In the genomic region with DNA sequence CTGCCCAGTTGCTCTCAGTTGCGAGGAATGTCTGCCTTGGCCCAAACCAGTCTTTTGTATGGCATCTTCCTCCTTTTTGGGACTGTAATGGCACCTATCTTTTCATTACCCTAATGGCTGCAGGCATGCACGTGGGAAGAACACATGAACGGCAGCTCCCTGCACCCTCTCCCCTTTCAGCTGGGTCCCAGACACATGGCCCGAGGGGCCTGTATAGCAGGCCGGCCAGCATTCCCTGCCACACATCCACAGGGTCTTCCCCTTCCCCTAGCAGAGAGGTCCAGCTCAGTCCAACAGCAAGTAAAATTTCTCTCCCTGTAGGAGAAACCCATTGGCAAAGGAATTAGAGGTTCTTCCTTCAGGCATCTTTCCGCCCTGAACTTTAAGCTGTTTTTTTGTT, we compare ENCODE assay signal across 14 cellular contexts.
DNase-seq lines count a peak whose midpoint lies in the region; ATAC-seq and TF ChIP-seq lines count a peak whose summit lies in the region.
"Had no signal": no experiment of that assay in that cellular context is flagged by ENCODE, and none has a peak within 500 bp of the region (broad histone marks: within the 10 kb centered on the region; RNA-seq: fewer than 3 reads in every experiment).

No MANE protein-coding gene starts in this region.

- H3K4me2 ChIP-seq in GM23338 (no peak overlapping the region), osteoblast (ENCODE audit: insufficient read depth, low read length) (no peak overlapping the region)
- H3K4me2 ChIP-seq: BLaER1 treated with 17β-estradiol and CSF1 and Interleukin-3, amounts not matched to agents 10 nM and 100 nM had no signal

- H3K9me3 ChIP-seq in aorta (ENCODE audit: control insufficient read depth, low read length) (peaks cover 2% of the 10 kb centered on the region), MG63 (no peaks in the 10 kb centered on the region), osteoblast (ENCODE audit: low read depth, low read length) (peaks cover 4% of the 10 kb centered on the region)
- H3K9me3 ChIP-seq: BLaER1 treated with 17β-estradiol and CSF1 and Interleukin-3, amounts not matched to agents 10 nM and 100 nM had no signal

- peak overlapping the region; percentile 44; the same call in 1 of the 2 replicates for H2AFZ ChIP-seq in GM23338
- no peak overlapping the region for H2AFZ ChIP-seq in osteoblast (ENCODE audit: low read length)

- H3K27ac Mint-ChIP-seq in GM23338: no peak overlapping the region
- H3K27ac Mint-ChIP-seq: B cell; CD8-positive, alpha-beta T cell had no signal

- peaks cover 10% of the 10 kb centered on the region for H3K9me3 Mint-ChIP-seq in GM23338

- no peaks in the 10 kb centered on the region for H3K79me2 ChIP-seq in GM23338 (replicated peaks; ENCODE audit: insufficient read depth)
- no peaks in the 10 kb centered on the region for H3K79me2 ChIP-seq in osteoblast (ENCODE audit: insufficient read depth, low read length)

- H3K36me3 ChIP-seq in GM23338 (ENCODE audit: insufficient read depth) (no peaks in the 10 kb centered on the region), aorta (ENCODE audit: control insufficient read depth in 1 of 2, insufficient read depth in 2 of 2, low read length in 1 of 2) (no peaks in the 10 kb centered on the region), MG63 (no peaks in the 10 kb centered on the region), osteoblast (ENCODE audit: insufficient read depth, low read length) (no peaks in the 10 kb centered on the region)
- H3K36me3 ChIP-seq: BLaER1 treated with 17β-estradiol and CSF1 and Interleukin-3, amounts not matched to agents 10 nM and 100 nM had no signal

- H3K4me1 Mint-ChIP-seq in GM23338: peaks cover 4% of the 10 kb centered on the region; the same call in 2 of the 3 replicates
- H3K4me1 Mint-ChIP-seq: B cell had no signal

- H3K27me3 ChIP-seq in GM23338 (ENCODE audit: insufficient read depth): no peaks in the 10 kb centered on the region
- no peaks in the 10 kb centered on the region for H3K27me3 ChIP-seq in aorta (ENCODE audit: control insufficient read depth in 1 of 2, insufficient read depth in 2 of 2, low read length in 1 of 2)
- no peaks in the 10 kb centered on the region for H3K27me3 ChIP-seq in MG63
- H3K27me3 ChIP-seq in osteoblast (ENCODE audit: insufficient read depth, low read length): no peaks in the 10 kb centered on the region
- H3K27me3 ChIP-seq: BLaER1 treated with 17β-estradiol and CSF1 and Interleukin-3, amounts not matched to agents 10 nM and 100 nM had no signal

- no peaks in the 10 kb centered on the region for H4K20me1 ChIP-seq in GM23338 (replicated peaks; ENCODE audit: insufficient read depth)
- no peaks in the 10 kb centered on the region for H4K20me1 ChIP-seq in osteoblast (ENCODE audit: insufficient read depth, low read length)
- H4K20me1 ChIP-seq: BLaER1 treated with 17β-estradiol and CSF1 and Interleukin-3, amounts not matched to agents 10 nM and 100 nM had no signal

- H3K4me1 ChIP-seq in GM23338 (ENCODE audit: insufficient read depth): no peaks in the 10 kb centered on the region
- H3K4me1 ChIP-seq in aorta (ENCODE audit: control insufficient read depth in 1 of 2, insufficient read depth in 2 of 2, low read length in 2 of 2): no peaks in the 10 kb centered on the region
- H3K4me1 ChIP-seq in osteoblast (ENCODE audit: insufficient read depth, low read length): no peaks in the 10 kb centered on the region
- H3K4me1 ChIP-seq: BLaER1 treated with 17β-estradiol and CSF1 and Interleukin-3, amounts not matched to agents 10 nM and 100 nM had no signal

- H3K27me3 Mint-ChIP-seq in GM23338 (ENCODE audit: insufficient read depth, low read depth, poor library complexity): peaks cover 3% of the 10 kb centered on the region
- H3K27me3 Mint-ChIP-seq: B cell had no signal

- ATAC-seq in GM23338 (no peak), aorta (ENCODE audit: low FRiP score) (peak; percentile 38)
- ATAC-seq: CD8-positive, alpha-beta T cell had no signal

- no peak overlapping the region for H3K4me3 Mint-ChIP-seq in GM23338
- H3K4me3 Mint-ChIP-seq: B cell; CD8-positive, alpha-beta T cell had no signal

- H3K4me3 ChIP-seq in GM23338 (no peak overlapping the region), aorta (ENCODE audit: low read length in 2 of 2) (no peak overlapping the region), MG63 (no peak overlapping the region), osteoblast (ENCODE audit: insufficient read depth, low read length) (no peak overlapping the region)
- H3K4me3 ChIP-seq: BLaER1 treated with 17β-estradiol and CSF1 and Interleukin-3, amounts not matched to agents 10 nM and 100 nM had no signal

- no peak overlapping the region for H3K27ac ChIP-seq in GM23338 (ENCODE audit: low read depth)
- H3K27ac ChIP-seq in aorta (ENCODE audit: low read depth in 1 of 2, low read length in 2 of 2): no peak overlapping the region
- no peak overlapping the region for H3K27ac ChIP-seq in osteoblast (ENCODE audit: low read depth, low read length)
- H3K27ac ChIP-seq: BLaER1 treated with 17β-estradiol and CSF1 and Interleukin-3, amounts not matched to agents 10 nM and 100 nM had no signal

- WGBS in aorta, 2 donors: 81 to 88% methylated on average over 6 of the region's 6 CpGs

- intact Hi-C loops in aorta (cut with DNase I): no loop called here

- peaks cover 5% of the 10 kb centered on the region; the same call in 2 of the 3 replicates for H3K36me3 Mint-ChIP-seq in GM23338 (ENCODE audit: low read depth)
- H3K36me3 Mint-ChIP-seq: CD8-positive, alpha-beta T cell had no signal

- peak; percentile 14 for DNase-seq in D341Med (ENCODE audit: low spot score)
- DNase-seq in GM23338 (ENCODE audit: low spot score): no peak
- peak; percentile 10 for DNase-seq in iPS-NIHi7 (ENCODE audit: extremely low spot score)
- no peak for DNase-seq in aorta
- DNase-seq in MG63: no peak
- DNase-seq in osteoblast (ENCODE audit: insufficient read length, low spot score, missing footprints): no peak
- DNase-seq: Calu3; CD8-positive, alpha-beta T cell; DMS 273 treated with DMSO at 0.1 percent for 48 hours; GDM1; GOT3; H7 had no signal

- TF ChIP-seq CTCF in GM23338 (conservative IDR thresholded peaks at IDR 0.05; ENCODE audit: low read depth in 2 of 2) (no peak), osteoblast (IDR thresholded peaks at IDR 0.05; ENCODE audit: extremely low read depth, low read depth, low read length) (no peak)

- H3K9me2 ChIP-seq in GM23338 (ENCODE audit: insufficient read depth): 0 out of 2 replicates have a peak, but pooled peaks cover 2% of the 10 kb centered on the region

- H3F3A ChIP-seq in GM23338 (replicated peaks; ENCODE audit: low read depth): no peaks in the 10 kb centered on the region

TF ChIP-seq in GM23338, 12 proteins besides CTCF, POLR2A, EP300 and RAD21 (continues in another document):
- TF ChIP-seq, protein P1, sequence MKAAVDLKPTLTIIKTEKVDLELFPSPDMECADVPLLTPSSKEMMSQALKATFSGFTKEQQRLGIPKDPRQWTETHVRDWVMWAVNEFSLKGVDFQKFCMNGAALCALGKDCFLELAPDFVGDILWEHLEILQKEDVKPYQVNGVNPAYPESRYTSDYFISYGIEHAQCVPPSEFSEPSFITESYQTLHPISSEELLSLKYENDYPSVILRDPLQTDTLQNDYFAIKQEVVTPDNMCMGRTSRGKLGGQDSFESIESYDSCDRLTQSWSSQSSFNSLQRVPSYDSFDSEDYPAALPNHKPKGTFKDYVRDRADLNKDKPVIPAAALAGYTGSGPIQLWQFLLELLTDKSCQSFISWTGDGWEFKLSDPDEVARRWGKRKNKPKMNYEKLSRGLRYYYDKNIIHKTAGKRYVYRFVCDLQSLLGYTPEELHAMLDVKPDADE (IDR thresholded peaks at IDR 0.05): no peak
- TF ChIP-seq CREB1 (CRISPR knock-in tag; IDR thresholded peaks at IDR 0.05; ENCODE audit: low read depth) (no peak), JUNB (IDR thresholded peaks at IDR 0.05; ENCODE audit: unreplicated experiment) (no peak)

Comparison
In these comparisons a context has a peak if more than half of its experiments do, and no peak if none do; other contexts are left out.
1. DNase-seq: peak in D341Med (single experiment) and iPS-NIHi7 (single experiment); none in GM23338 (single experiment), aorta (0 of 2), MG63 (single experiment) and osteoblast (single experiment).